Comparison of ENCODE assay signal across 8 cellular contexts in the genomic region with DNA sequence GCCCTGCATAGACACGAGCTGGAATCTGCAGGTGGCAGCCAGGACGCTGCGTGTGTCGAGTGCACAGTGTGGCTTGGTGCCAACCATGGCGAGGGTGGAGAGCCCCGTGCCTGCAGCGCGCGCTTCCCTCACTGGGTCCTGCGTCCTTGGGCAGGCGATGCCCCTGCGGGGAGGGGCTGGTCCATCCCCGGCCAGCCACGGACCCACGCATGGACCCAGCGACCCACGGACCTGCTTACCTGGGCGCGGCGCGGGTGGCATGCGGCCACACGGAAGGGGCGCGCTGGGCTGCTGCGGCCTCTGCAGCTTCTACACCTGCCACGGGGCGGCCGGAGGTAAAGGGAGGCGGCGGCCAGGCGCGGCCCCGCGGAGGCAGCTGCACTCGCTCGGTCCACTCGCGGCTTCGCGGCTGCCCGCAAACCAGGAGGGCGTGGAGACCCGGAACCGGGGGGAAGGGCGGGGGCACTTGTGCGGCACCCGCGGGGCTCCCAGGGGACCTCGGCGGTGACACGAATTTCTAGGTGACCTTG. TPM values are rescaled to one million over a fixed set of nuclear protein-coding genes. Genes with fewer than 3 reads are reported as not detected.
A peak's percentile ranks its signal among the peaks of the same experiment; 100 is the strongest.
DNase-seq lines count a peak whose midpoint lies in the region; ATAC-seq and TF ChIP-seq lines count a peak whose summit lies in the region.

No MANE protein-coding gene starts in this region.

- no peaks in the 10 kb centered on the region for H3K9me2 ChIP-seq in PC-3 (replicated peaks; ENCODE audit: low read length)

- H3K9ac ChIP-seq in PC-3 (ENCODE audit: low read length), result 0 out of 2 replicates have a peak overlapping the region, but pooled peaks have one; percentile 17

- no peaks in the 10 kb centered on the region for H3K27me3 Mint-ChIP-seq in activated naive CD8-positive, alpha-beta T cell

- H3F3A ChIP-seq in PC-3 (ENCODE audit: low read length, unreplicated experiment), result no peaks in the 10 kb centered on the region

- CTCF ChIA-PET in PC-3 (lab: Charles Lee), result no interaction called here

- H3K4me3 ChIP-seq in H7 (ENCODE audit: insufficient read depth, low read depth, low read length) (peak overlapping the region; percentile 72), PC-3 (ENCODE audit: low read length) (peak overlapping the region; percentile 66)

- peak overlapping the region; percentile 55 for H2AFZ ChIP-seq in PC-3 (ENCODE audit: low read length)

- intact Hi-C loops in PC-3 (cut with micrococcal nuclease) (no loop called here), left colon (cut with DNase I, micrococcal nuclease) (no loop called here)

- peak overlapping the region; percentile 84 for H3K4me2 ChIP-seq in PC-3 (ENCODE audit: low read length)

- DNase-seq in H7, result peak; percentile 94
- peak; percentile 41 for DNase-seq in PC-3
- peak; percentile 71 to 82 for DNase-seq in left colon
- peak; percentile 32 for DNase-seq in stimulated activated CD4-positive, alpha-beta T cell treated with anti-CD3 and anti-CD28 coated beads, Interleukin-4, amount 100 ng/mL, for 24 hours
- DNase-seq in A172 (ENCODE audit: low spot score), result no peak
- no peak for DNase-seq in DMS114 treated with DMSO at 0.1 percent for 48 hours (lab: John Stamatoyannopoulos, UW; ENCODE audit: unreplicated experiment)
- DNase-seq in inferior parietal cortex (ENCODE audit: extremely low spot score), result no peak

- H3K27me3 ChIP-seq in H7 (ENCODE audit: control insufficient read depth, insufficient read depth, low read length), result no peaks in the 10 kb centered on the region; the same call in 1 of the 2 replicates
- peaks cover 15% of the 10 kb centered on the region; the same call in 1 of the 2 replicates for H3K27me3 ChIP-seq in PC-3 (ENCODE audit: low read length)

- POLR2A ChIA-PET in PC-3 (lab: Charles Lee; ENCODE audit: unreplicated experiment), result interaction anchor here (0.7 kb wide), 1 partner anchor 40 kb away, joined by 9 read pairs; no protein-coding TSS in a partner anchor

- H3K27ac ChIP-seq in PC-3 (ENCODE audit: low read length), result no peak overlapping the region

- H3K36me3 ChIP-seq in H7 (replicated peaks; ENCODE audit: control insufficient read depth, insufficient read depth, low read length) (no peaks in the 10 kb centered on the region), PC-3 (ENCODE audit: low read depth, low read length) (no peaks in the 10 kb centered on the region)

- no peaks in the 10 kb centered on the region for H3K9me3 Mint-ChIP-seq in activated naive CD8-positive, alpha-beta T cell (ENCODE audit: low read depth)

- no peak for TF ChIP-seq CTCF in PC-3 (conservative IDR thresholded peaks at IDR 0.05; ENCODE audit: low read depth, low read length)

- peak overlapping the region; percentile 84 for H3K4me3 Mint-ChIP-seq in activated naive CD8-positive, alpha-beta T cell

- no peaks in the 10 kb centered on the region for H3K4me1 ChIP-seq in PC-3 (ENCODE audit: insufficient read depth, low read length)

- H3K27ac Mint-ChIP-seq in activated naive CD8-positive, alpha-beta T cell, result no peak overlapping the region

- peaks cover 33% of the 10 kb centered on the region for H3K4me1 Mint-ChIP-seq in activated naive CD8-positive, alpha-beta T cell (ENCODE audit: low read depth)

- H3K36me3 Mint-ChIP-seq in activated naive CD8-positive, alpha-beta T cell, result no peaks in the 10 kb centered on the region

- H3K79me2 ChIP-seq in PC-3 (ENCODE audit: low read length), result no peaks in the 10 kb centered on the region

- H4K20me1 ChIP-seq in PC-3 (ENCODE audit: low read length), result no peaks in the 10 kb centered on the region

- H3K9me3 ChIP-seq in PC-3 (ENCODE audit: low read length), result no peaks in the 10 kb centered on the region

- no TSS peak for BruUV-seq in PC-3 (replicated peaks; lab: Mats Ljungman, UMichigan)

- ATAC-seq in PC-3 (peak; percentile 66), left colon (peak; percentile 84)

RNA-seq across cellular contexts. Expression of a gene that starts 0.6 kb away (rescaled TPM):
- 21.2 and 21.3 TPM in 2 replicates for total RNA-seq in H7 (2014; rRNA removed; shearing (Covaris generic))
- total RNA-seq in PC-3 (2014; rRNA removed) (5.9 and 11.6 TPM in 2 replicates), left colon (100 to 1,000 TPM in 1 of 2 donors, 10 to 100 TPM in 1; 86.9 to 101 TPM)
- total RNA-seq in A172 (2014; rRNA removed; shearing (Covaris generic)), result 12.4 and 14.1 TPM in 2 replicates

Comparison
In these comparisons a context has a peak if more than half of its experiments do, and no peak if none do; other contexts are left out.
1. DNase-seq: peak in H7 (single experiment), PC-3 (single experiment), left colon (2 of 2) and stimulated activated CD4-positive, alpha-beta T cell treated with anti-CD3 and anti-CD28 coated beads, Interleukin-4, amount 100 ng/mL, for 24 hours (single experiment); none in A172 (single experiment), DMS114 treated with DMSO at 0.1 percent for 48 hours (single experiment) and inferior parietal cortex (single experiment).